Comparison of ENCODE assay signal across 21 cellular contexts in the genomic region with DNA sequence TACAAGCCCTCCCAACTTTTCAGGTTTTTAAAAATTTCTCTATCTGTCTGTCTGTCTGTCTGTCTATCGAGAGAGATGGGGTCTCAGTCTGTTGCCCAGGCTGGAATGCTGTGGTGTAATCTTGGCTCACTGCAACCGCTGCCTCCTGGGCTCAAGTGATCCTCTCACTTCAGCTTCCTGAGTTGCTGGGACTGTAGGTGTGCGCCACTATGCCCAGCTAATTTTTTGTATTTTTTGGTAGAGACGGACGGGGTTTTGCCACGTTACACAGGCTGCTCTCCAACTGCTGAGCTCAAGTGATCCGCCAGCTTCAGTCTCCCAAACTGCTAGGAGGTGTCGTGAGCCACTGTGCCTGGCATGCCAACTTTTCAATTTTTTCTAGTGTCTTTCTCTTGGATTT.
"Had no signal": no experiment of that assay in that cellular context is flagged by ENCODE, and none has a peak within 500 bp of the region (broad histone marks: within the 10 kb centered on the region; RNA-seq: fewer than 3 reads in every experiment).

No MANE protein-coding gene starts in this region.

- H3K36me3 ChIP-seq: adrenal gland, ascending aorta, brain microvascular endothelial cell, esophagus muscularis mucosa, right lobe of liver, tibial nerve, vagina, WERI-Rb-1 had no signal

- H3K9me3 Mint-ChIP-seq: activated T-cell treated with anti-CD3 and anti-CD28 coated beads, Interleukin-2, amount 50 U/mL, for 4 hours; activated T-helper 2 cell treated with anti-CD3 and anti-CD28 coated beads, Interferon-gamma antibody, Interleukin-2, Interleukin-4, amounts not matched to agents 10 μg/mL and 5 μg/mL and 100 μg/mL, durations not matched to agents 14 hours and 24 hours and 36 hours; central memory CD8-positive, alpha-beta T cell; stimulated activated naive CD8-positive, alpha-beta T cell treated with anti-CD3 and anti-CD28 coated beads, Interleukin-15, Interleukin-2, amounts not matched to agents 100 ng/mL and 50 ng/mL, for 24 hours had no signal

- H3K27ac Mint-ChIP-seq: activated naive CD8-positive, alpha-beta T cell; activated T-helper 2 cell treated with anti-CD3 and anti-CD28 coated beads, Interferon-gamma antibody, Interleukin-2, Interleukin-4, amounts not matched to agents 10 μg/mL and 5 μg/mL and 100 μg/mL, durations not matched to agents 14 hours and 24 hours and 36 hours; stimulated activated naive CD8-positive, alpha-beta T cell treated with anti-CD3 and anti-CD28 coated beads, Interleukin-15, Interleukin-2, amounts not matched to agents 100 ng/mL and 50 ng/mL, for 24 hours had no signal

- H3K9me3 ChIP-seq: adrenal gland, ascending aorta, esophagus muscularis mucosa, mucosa of descending colon, right lobe of liver, tibial nerve, vagina had no signal

- H2AFZ ChIP-seq: hepatocyte had no signal

- H3K4me3 Mint-ChIP-seq: activated naive CD8-positive, alpha-beta T cell; activated T-cell treated with anti-CD3 and anti-CD28 coated beads, Interleukin-2, amount 50 U/mL, for 4 hours; central memory CD8-positive, alpha-beta T cell; stimulated activated naive CD8-positive, alpha-beta T cell treated with anti-CD3 and anti-CD28 coated beads, Interleukin-15, Interleukin-2, amounts not matched to agents 100 ng/mL and 50 ng/mL, for 24 hours had no signal

- H3K27ac ChIP-seq: adrenal gland, brain microvascular endothelial cell, esophagus muscularis mucosa, right lobe of liver, tibial nerve, vagina, WERI-Rb-1 had no signal

- H3K27me3 ChIP-seq: adrenal gland, ascending aorta, brain microvascular endothelial cell, esophagus muscularis mucosa, hepatocyte, right lobe of liver, tibial nerve, vagina had no signal

- H3K4me1 ChIP-seq: vagina had no signal

- H3K4me3 ChIP-seq: adrenal gland, ascending aorta, esophagus muscularis mucosa, hepatocyte, mucosa of descending colon, right lobe of liver, tibial nerve, vagina had no signal

- ATAC-seq: activated T-cell treated with anti-CD3 and anti-CD28 coated beads, Interleukin-2, amount 50 U/mL, for 4 hours; mucosa of descending colon; right lobe of liver had no signal

- H3K27me3 Mint-ChIP-seq: activated naive CD8-positive, alpha-beta T cell; central memory CD8-positive, alpha-beta T cell; stimulated activated naive CD8-positive, alpha-beta T cell treated with anti-CD3 and anti-CD28 coated beads, Interleukin-15, Interleukin-2, amounts not matched to agents 100 ng/mL and 50 ng/mL, for 24 hours had no signal

- DNase-seq: activated CD8-positive, alpha-beta memory T cell treated with anti-CD3 and anti-CD28 coated beads, Interleukin-2, amount 50 U/mL, for 4 hours; activated naive CD4-positive, alpha-beta T cell; activated T-cell treated with anti-CD3 and anti-CD28 coated beads, Interleukin-2, amount 50 U/mL, for 4 hours; adrenal gland; brain microvascular endothelial cell; glutamatergic neuron; mesendoderm; mucosa of descending colon; occipital lobe; right lobe of liver; small intestine; WERI-Rb-1 had no signal
